8 cellular contexts compared by ENCODE assay signal in genomic region chr11:60951909-60952741, GRCh38. TPM values are rescaled to one million over a fixed set of nuclear protein-coding genes. Genes with fewer than 3 reads are reported as not detected.
DNase-seq lines count a peak whose midpoint lies in the region; ATAC-seq and TF ChIP-seq lines count a peak whose summit lies in the region.

Gene SLC15A3, minus strand, starts transcription at chr11:60952176. Its CDS starts 625 bp downstream, at chr11:60951551.

- intact Hi-C loops in PC-9 (cut with micrococcal nuclease; ENCODE audit: unreplicated experiment) (no loop called here), mammary epithelial cell (cut with micrococcal nuclease) (no loop called here)

- TF ChIP-seq EP300 in SK-N-SH (IDR thresholded peaks at IDR 0.05; ENCODE audit: borderline replicate concordance in 1 of 2, low read depth in 1 of 2, low read length in 1 of 2), result no peak

- no peak within 1 kb of the TSS for H3K9ac ChIP-seq in SK-N-SH
- H3K9ac ChIP-seq in mammary epithelial cell (ENCODE audit: insufficient read depth, low read length), result no peak within 1 kb of the TSS

- no TSS peak for BruUV-seq in PC-9 (replicated peaks; lab: Mats Ljungman, UMichigan)
- BruUV-seq in mammary epithelial cell (replicated peaks; lab: Mats Ljungman, UMichigan), result no TSS peak

- H3K27ac ChIP-seq in SK-N-SH (ENCODE audit: low read depth in 2 of 2, low read length in 1 of 2), result no peak within 1 kb of the TSS
- H3K27ac ChIP-seq in PC-9, result no peak within 1 kb of the TSS
- no peak within 1 kb of the TSS for H3K27ac ChIP-seq in mammary epithelial cell (ENCODE audit: insufficient read depth, low read depth, low read length)
- H3K27ac ChIP-seq in layer of hippocampus (ENCODE audit: low read depth, low read length), result peak within 1 kb of the TSS; percentile 87

- TF ChIP-seq RAD21 in SK-N-SH (IDR thresholded peaks at IDR 0.05; ENCODE audit: low read length), result no peak

- dilution Hi-C loops in mammary epithelial cell (cut with HindIII; ENCODE audit: low sequenced_read_pairs), result no loop called here

- H3K36me3 ChIP-seq in SK-N-SH (replicated peaks in 1 of 2; ENCODE audit: control insufficient read depth in 1 of 2, insufficient read depth in 2 of 2, low read length in 1 of 2) (no peaks in the 10 kb centered on the region), PC-9 (ENCODE audit: low read depth) (no peaks in the 10 kb centered on the region), mammary epithelial cell (ENCODE audit: insufficient read depth, low read length) (no peaks in the 10 kb centered on the region)

- TF ChIP-seq CTCF in SK-N-SH (IDR thresholded peaks at IDR 0.05) (no peak), PC-9 (conservative IDR thresholded peaks at IDR 0.05) (no peak), mammary epithelial cell (conservative IDR thresholded peaks at IDR 0.05 in 1 of 2, IDR thresholded peaks at IDR 0.05 in 1 of 2; ENCODE audit: extremely low read depth in 1 of 2, insufficient read depth in 1 of 2, low read depth in 1 of 2, low read length in 2 of 2) (no peak)

- H3K27me3 ChIP-seq in SK-N-SH (ENCODE audit: insufficient read depth), result no peaks in the 10 kb centered on the region
- H3K27me3 ChIP-seq in PC-9 (ENCODE audit: insufficient read depth, low read depth), result no peaks in the 10 kb centered on the region
- H3K27me3 ChIP-seq in mammary epithelial cell (ENCODE audit: insufficient read depth, low read length), result peaks cover 4% of the 10 kb centered on the region
- H3K27me3 ChIP-seq in layer of hippocampus (ENCODE audit: control insufficient read depth, insufficient read depth, low read length), result peaks cover 3% of the 10 kb centered on the region

- no peaks in the 10 kb centered on the region for H3F3A ChIP-seq in SK-N-SH (replicated peaks; ENCODE audit: insufficient read depth)
- H3F3A ChIP-seq in PC-9 (ENCODE audit: insufficient read depth, low read depth), result no peaks in the 10 kb centered on the region

- H3K9me2 ChIP-seq in SK-N-SH (no peaks in the 10 kb centered on the region), PC-9 (ENCODE audit: insufficient read depth) (no peaks in the 10 kb centered on the region)

- H2AFZ ChIP-seq in SK-N-SH (ENCODE audit: low read depth) (no peak within 1 kb of the TSS), PC-9 (no peak within 1 kb of the TSS), mammary epithelial cell (ENCODE audit: low read depth, low read length) (peak within 1 kb of the TSS; percentile 63)

- H4K20me1 ChIP-seq in SK-N-SH (ENCODE audit: insufficient read depth) (no peaks in the 10 kb centered on the region), PC-9 (ENCODE audit: insufficient read depth) (no peaks in the 10 kb centered on the region), mammary epithelial cell (ENCODE audit: insufficient read depth, low read length) (no peaks in the 10 kb centered on the region)

- H3K4me3 ChIP-seq in SK-N-SH (ENCODE audit: low read depth in 2 of 2, low read length in 1 of 2) (no peak within 1 kb of the TSS), PC-9 (no peak within 1 kb of the TSS), mammary epithelial cell (replicated peaks in 1 of 3; ENCODE audit: insufficient read depth in 1 of 3, low read depth in 2 of 3, low read length in 3 of 3) (peak within 1 kb of the TSS in 1 of 3 experiments; percentile 14)

- in situ Hi-C loops in mammary epithelial cell (cut with MboI; ENCODE audit: low sequenced_read_pairs in 2 of 2), result no loop called here

- no peaks in the 10 kb centered on the region for H3K9me3 ChIP-seq in SK-N-SH
- no peaks in the 10 kb centered on the region for H3K9me3 ChIP-seq in PC-9 (ENCODE audit: insufficient read depth, low read depth)
- H3K9me3 ChIP-seq in mammary epithelial cell (replicated peaks; ENCODE audit: insufficient read depth, low read length), result no peaks in the 10 kb centered on the region

- POLR2A ChIA-PET in SK-N-SH (lab: Yijun Ruan, JAX) (no interaction called here), PC-9 (lab: Charles Lee; ENCODE audit: unreplicated experiment) (no interaction called here)

- H3K79me2 ChIP-seq in SK-N-SH (ENCODE audit: insufficient read depth), result no peaks in the 10 kb centered on the region
- H3K79me2 ChIP-seq in PC-9 (ENCODE audit: low read depth), result no peaks in the 10 kb centered on the region
- H3K79me2 ChIP-seq in mammary epithelial cell (ENCODE audit: insufficient read depth, low read length), result no peaks in the 10 kb centered on the region

- H3K4me1 ChIP-seq in SK-N-SH (ENCODE audit: control insufficient read depth in 1 of 2, insufficient read depth in 2 of 2, low read depth in 1 of 2, low read length in 1 of 2), result no peaks in the 10 kb centered on the region
- no peaks in the 10 kb centered on the region for H3K4me1 ChIP-seq in PC-9 (replicated peaks; ENCODE audit: insufficient read depth)
- no peaks in the 10 kb centered on the region for H3K4me1 ChIP-seq in mammary epithelial cell (ENCODE audit: insufficient read depth, low read length)

- ATAC-seq in SK-N-SH treated with all-trans-retinoic acid at 6 μM for 48 hours (peak; percentile 22; the same call in 1 of the 3 replicates), HG02852 (IDR thresholded peaks at IDR 0.05; ENCODE audit: unreplicated experiment) (peak; percentile 75)

- no peak for DNase-seq in SK-N-SH
- no peak for DNase-seq in PC-9
- DNase-seq in mammary epithelial cell, result no peak
- peak; percentile 49 for DNase-seq in stimulated activated CD8-positive, alpha-beta memory T cell treated with anti-CD3 and anti-CD28 coated beads, Interleukin-4, amount 100 ng/mL, for 48 hours
- DNase-seq in NCI-H1092 treated with DMSO at 0.1 percent for 48 hours (lab: John Stamatoyannopoulos, UW), result no peak

- no peak within 1 kb of the TSS; the same call in 1 of the 2 replicates for H3K4me2 ChIP-seq in SK-N-SH
- peak within 1 kb of the TSS; percentile 21; the same call in 1 of the 2 replicates for H3K4me2 ChIP-seq in PC-9
- H3K4me2 ChIP-seq in mammary epithelial cell (ENCODE audit: insufficient read depth, low read depth, low read length), result peak within 1 kb of the TSS; percentile 47

- 84% methylated on average over 22 of the region's 22 CpGs for WGBS in SK-N-SH (ENCODE audit: low lambda C conversion rate)
- WGBS in mammary epithelial cell (ENCODE audit: low coverage, missing lambda C conversion rate), result 65% methylated on average over 14 of the region's 22 CpGs

- CTCF ChIA-PET in SK-N-SH (lab: Yijun Ruan, JAX), result interaction anchor here (0.7 to 1.3 kb wide), 2 partner anchors 12 to 18 kb away, joined by 3 to 4 read pairs; no protein-coding TSS in a partner anchor
- CTCF ChIA-PET in PC-9 (lab: Charles Lee), result no interaction called here
- CTCF ChIA-PET in mammary epithelial cell (lab: Charles Lee; ENCODE audit: low non-redundant PET), result no interaction called here

TF ChIP-seq in SK-N-SH treated with all-trans-retinoic acid at 6 μM for 48 hours, 23 proteins besides CTCF, POLR2A, EP300 and RAD21 (continues in another document):
- TF ChIP-seq TCF4 (CRISPR knock-in tag; IDR thresholded peaks at IDR 0.05; ENCODE audit: borderline replicate concordance) (no peak), ZNF8 (CRISPR knock-in tag; IDR thresholded peaks at IDR 0.05) (no peak), OSR1 (CRISPR knock-in tag; IDR thresholded peaks at IDR 0.05) (no peak), PATZ1 (CRISPR knock-in tag; IDR thresholded peaks at IDR 0.05; ENCODE audit: borderline replicate concordance) (no peak), ISL1 (CRISPR knock-in tag; IDR thresholded peaks at IDR 0.05) (no peak)

TF ChIP-seq in SK-N-SH, 30 proteins besides CTCF, POLR2A, EP300 and RAD21 (continues in another document):
- TF ChIP-seq POLR2AphosphoS5 (IDR thresholded peaks at IDR 0.05; ENCODE audit: low read depth, low read length), result no peak
- no peak for TF ChIP-seq RFX5 (IDR thresholded peaks at IDR 0.05; ENCODE audit: low read length)
- no peak for TF ChIP-seq CHD2 (IDR thresholded peaks at IDR 0.05; ENCODE audit: low read length, partially characterized antibody)
- no peak for TF ChIP-seq EZH2phosphoT487 (IDR thresholded peaks at IDR 0.05; ENCODE audit: borderline replicate concordance, low read depth)
- no peak for TF ChIP-seq REST (IDR thresholded peaks at IDR 0.05; ENCODE audit: low read depth, low read length)
- no peak for TF ChIP-seq GABPA (IDR thresholded peaks at IDR 0.05; ENCODE audit: low read depth)
- TF ChIP-seq RXRA (IDR thresholded peaks at IDR 0.05; ENCODE audit: borderline replicate concordance, low read depth), result no peak
- no peak for TF ChIP-seq SIN3A (IDR thresholded peaks at IDR 0.05; ENCODE audit: borderline replicate concordance, low read depth, low read length)

RNA-seq across cellular contexts. Expression of gene SLC15A3, which starts in this region (rescaled TPM):
- polyA plus RNA-seq in SK-N-SH (2012; rRNA removed) (0.13 TPM in 1 of 2 replicates, not detected in the other), mammary epithelial cell (0.07 TPM)
- polyA plus RNA-seq in SK-N-SH (2012; cell fraction: cytosol; rRNA removed), result 0.03 TPM in 1 of 2 replicates, not detected in the other
- polyA plus RNA-seq in SK-N-SH (2012; cell fraction: nucleus; rRNA removed), result 0.17 and 0.39 TPM in 2 replicates
- total RNA-seq in PC-9 (2021) (2.7 and 5.5 TPM in 2 replicates), mammary epithelial cell (under 1 TPM; 0.16 to 0.17 TPM)
- not detected for polyA minus RNA-seq in mammary epithelial cell
